6 cellular contexts compared by ENCODE assay signal in the genomic region with DNA sequence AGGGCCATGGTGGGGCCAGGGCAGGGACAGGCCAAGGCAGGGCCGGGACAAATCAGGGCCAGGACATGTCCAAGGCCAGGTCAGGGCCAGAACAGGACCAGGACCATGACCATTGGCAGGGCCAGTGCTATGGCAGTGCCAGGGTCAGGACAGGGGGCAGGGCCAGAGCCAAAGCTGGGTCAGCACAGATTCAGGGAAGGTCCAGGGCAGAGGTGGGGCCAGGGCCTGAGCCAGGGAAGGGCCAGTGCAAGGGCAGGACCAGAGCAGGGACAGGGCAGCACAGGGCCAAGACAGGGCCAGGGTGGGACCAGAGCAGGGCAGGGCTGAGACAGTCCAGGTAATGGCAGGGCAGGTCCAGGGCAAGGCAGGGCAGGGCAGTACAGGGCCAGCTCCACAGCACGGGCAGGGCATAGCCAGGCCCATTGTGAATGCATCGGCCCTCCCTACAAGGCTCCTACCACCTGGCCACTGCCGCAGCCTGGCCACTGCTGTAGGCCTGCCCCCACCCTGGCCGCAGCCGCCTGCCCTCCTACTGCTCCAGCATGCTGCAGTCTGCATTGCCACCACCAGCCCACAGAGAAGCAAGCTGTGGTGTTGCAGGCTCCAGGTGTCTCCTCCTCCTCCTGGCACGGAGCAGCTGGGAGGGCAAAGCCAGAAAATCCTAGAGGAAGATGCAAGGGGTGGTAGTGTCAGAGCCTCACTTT. TPM values are rescaled to one million over a fixed set of nuclear protein-coding genes. Genes with fewer than 3 reads are reported as not detected.
DNase-seq lines count a peak whose midpoint lies in the region; ATAC-seq, FAIRE-seq and TF ChIP-seq lines count a peak whose summit lies in the region.
"Not testable (repeated sequence)": the region's sequence is repeated elsewhere in the genome, so short reads cannot be mapped to it uniquely, and the experiment has no call there.

No MANE protein-coding gene starts in this region.

- H3K4me3 Mint-ChIP-seq in activated naive CD8-positive, alpha-beta T cell treated with anti-CD3 and anti-CD28 coated beads, Interleukin-2, amount 10 ng/mL, durations not matched to agents 7 days and 5 days = not testable (repeated sequence)

- WGBS in esophagus squamous epithelium, 2 donors = no CpG with 5 or more reads among the region's 7 CpGs
- 0% methylated on average over 1 of the region's 7 CpGs for WGBS in HepG2 (ENCODE audit: low lambda C conversion rate)
- WGBS in aorta, 2 donors = 84 to 97% methylated on average over 3 to 5 of the region's 7 CpGs

- ATAC-seq in activated naive CD8-positive, alpha-beta T cell treated with anti-CD3 and anti-CD28 coated beads, Interleukin-2, amount 10 ng/mL, durations not matched to agents 7 days and 5 days (ENCODE audit: low read depth) = not testable (repeated sequence)
- ATAC-seq in HepG2 (0 out of 3 replicates have a peak, but pooled peaks have one; percentile 3), sciatic nerve (peak; percentile 11), aorta (ENCODE audit: low FRiP score) (peak; percentile 41)

- not testable (repeated sequence) for TF ChIP-seq POLR2A in esophagus squamous epithelium (IDR thresholded peaks at IDR 0.05); HepG2 (IDR thresholded peaks at IDR 0.05; ENCODE audit: insufficient read depth in 1 of 2, low read depth in 2 of 2, low read length in 2 of 2)

- not testable (repeated sequence) for H3K27me3 ChIP-seq in esophagus squamous epithelium; HepG2 (ENCODE audit: control insufficient read depth in 1 of 2, insufficient read depth in 2 of 2, low read length in 2 of 2); aorta (ENCODE audit: control insufficient read depth in 1 of 2, insufficient read depth in 2 of 2, low read length in 1 of 2)

- H3K9me3 Mint-ChIP-seq in activated naive CD8-positive, alpha-beta T cell treated with anti-CD3 and anti-CD28 coated beads, Interleukin-2, amount 10 ng/mL, durations not matched to agents 7 days and 5 days = not testable (repeated sequence)

- CTCF ChIA-PET in HepG2 (lab: Yijun Ruan, JAX; ENCODE audit: low intra/inter-chr PET ratio, low total read pairs) = not testable (repeated sequence)

- H3K27ac Mint-ChIP-seq in activated naive CD8-positive, alpha-beta T cell treated with anti-CD3 and anti-CD28 coated beads, Interleukin-2, amount 10 ng/mL, durations not matched to agents 7 days and 5 days = peak overlapping the region; percentile 32

- BruUV-seq in HepG2 (replicated peaks; lab: Mats Ljungman, UMichigan) = not testable (repeated sequence)

- TF ChIP-seq RAD21 in HepG2 (CRISPR knock-in tag; IDR thresholded peaks at IDR 0.05) = not testable (repeated sequence)

- not testable (repeated sequence) for DNase-seq in activated naive CD8-positive, alpha-beta T cell treated with anti-CD3 and anti-CD28 coated beads, Interleukin-2, amount 10 ng/mL, durations not matched to agents 7 days and 5 days; esophagus squamous epithelium (lab: John Stamatoyannopoulos, UW); HepG2 (ENCODE audit: low spot score); sciatic nerve (ENCODE audit: low spot score); aorta
- DNase-seq in coronary artery (ENCODE audit: low spot score) = peak; percentile 59

- not testable (repeated sequence) for H3K36me3 ChIP-seq in esophagus squamous epithelium; HepG2 (replicated peaks in 1 of 2; ENCODE audit: control insufficient read depth in 1 of 2, insufficient read depth in 2 of 2, low read length in 2 of 2); aorta (ENCODE audit: control insufficient read depth in 1 of 2, insufficient read depth in 2 of 2, low read length in 1 of 2)

- H2AFZ ChIP-seq in HepG2 (ENCODE audit: low read length) = not testable (repeated sequence)

- not testable (repeated sequence) for H3K4me2 ChIP-seq in HepG2 (ENCODE audit: low read depth, low read length)

- H4K20me1 ChIP-seq in HepG2 (ENCODE audit: insufficient read depth, low read length) = not testable (repeated sequence)

- not testable (repeated sequence) for H3K9ac ChIP-seq in HepG2 (ENCODE audit: insufficient read depth, low read depth, low read length)

- H3K27me3 Mint-ChIP-seq in activated naive CD8-positive, alpha-beta T cell treated with anti-CD3 and anti-CD28 coated beads, Interleukin-2, amount 10 ng/mL, durations not matched to agents 7 days and 5 days = not testable (repeated sequence)

- H3K27ac ChIP-seq in coronary artery; HepG2 (ENCODE audit: extremely low read length, insufficient read depth, low read length); aorta (ENCODE audit: low read depth in 1 of 2, low read length in 2 of 2): not testable (repeated sequence)
- H3K27ac ChIP-seq in esophagus squamous epithelium = peak overlapping the region in 3 of 4 donors; percentile 78 to 86 (median 86)

- TF ChIP-seq EP300 in HepG2 (IDR thresholded peaks at IDR 0.05; ENCODE audit: low read depth in 2 of 2, low read length in 2 of 2); HepG2 (CRISPR knock-in tag; IDR thresholded peaks at IDR 0.05; ENCODE audit: borderline replicate concordance): not testable (repeated sequence)

- in situ Hi-C loops in HepG2 (cut with HindIII; ENCODE audit: extremely low pct_ligation_motif_present, low pct_unique_long_range_greater_than_20kb) = not testable (repeated sequence)

- POLR2A ChIA-PET in activated naive CD8-positive, alpha-beta T cell treated with anti-CD3 and anti-CD28 coated beads, Interleukin-2, amount 10 ng/mL, durations not matched to agents 7 days and 5 days (lab: Charles Lee); HepG2 (lab: Yijun Ruan, JAX): not testable (repeated sequence)

- intact Hi-C loops in esophagus squamous epithelium (cut with DNase I); HepG2 (cut with micrococcal nuclease; ENCODE audit: unreplicated experiment); sciatic nerve (cut with DNase I); aorta (cut with DNase I): not testable (repeated sequence)

- peaks cover 0 to 60% (median 0%) of the 10 kb centered on the region in 3 donors for H3K4me1 ChIP-seq in esophagus squamous epithelium
- H3K4me1 ChIP-seq in HepG2 (ENCODE audit: insufficient read depth, low read length); aorta (ENCODE audit: control insufficient read depth in 1 of 2, insufficient read depth in 2 of 2, low read length in 2 of 2): not testable (repeated sequence)

- TF ChIP-seq CTCF in coronary artery (IDR thresholded peaks at IDR 0.05); esophagus squamous epithelium (IDR thresholded peaks at IDR 0.05); HepG2 (CRISPR knock-in tag; IDR thresholded peaks at IDR 0.05): not testable (repeated sequence)

- H3K9me3 ChIP-seq in esophagus squamous epithelium; HepG2 (ENCODE audit: low read length); aorta (ENCODE audit: control insufficient read depth, low read length): not testable (repeated sequence)

- H3K4me1 Mint-ChIP-seq in activated naive CD8-positive, alpha-beta T cell treated with anti-CD3 and anti-CD28 coated beads, Interleukin-2, amount 10 ng/mL, durations not matched to agents 7 days and 5 days = not testable (repeated sequence)

- not testable (repeated sequence) for H3K4me3 ChIP-seq in coronary artery; esophagus squamous epithelium; HepG2 (replicated peaks in 1 of 3; ENCODE audit: insufficient read depth in 1 of 3, low read depth in 2 of 3, low read length in 3 of 3); aorta (ENCODE audit: low read length in 2 of 2)

- not testable (repeated sequence) for FAIRE-seq in HepG2 (lab: Jason Lieb, UNC)

- not testable (repeated sequence) for H3K79me2 ChIP-seq in HepG2 (ENCODE audit: insufficient read depth, low read length)

- H3K36me3 Mint-ChIP-seq in activated naive CD8-positive, alpha-beta T cell treated with anti-CD3 and anti-CD28 coated beads, Interleukin-2, amount 10 ng/mL, durations not matched to agents 7 days and 5 days = not testable (repeated sequence)

RNA-seq across cellular contexts. Expression of a gene that starts 41.9 kb away (rescaled TPM):
- 10 to 100 TPM; 21.7 to 22.7 TPM for total RNA-seq in activated naive CD8-positive, alpha-beta T cell treated with anti-CD3 and anti-CD28 coated beads, Interleukin-2, amount 10 ng/mL, durations not matched to agents 7 days and 5 days
- total RNA-seq in esophagus squamous epithelium (10 to 100 TPM in 1 of 4 donors, 1 to 10 TPM in 3; 3.6 to 15.4 (median 5.4) TPM), HepG2 (2016; rRNA removed; fragmentation: Illumina TruSeq; extraction: Trizol) (5.7 and 11.1 TPM in 2 replicates), sciatic nerve (13.7 TPM), aorta (1 to 10 TPM; 6.1 to 10.0 TPM)
- total RNA-seq in HepG2 (2016; cell fraction: cytosol; rRNA removed; fragmentation: Illumina TruSeq; extraction: Trizol; ENCODE audit: low read depth) = 2.6 and 3.1 TPM in 2 replicates
- total RNA-seq in HepG2 (2016; cell fraction: insoluble cytoplasmic fraction; rRNA removed; fragmentation: Illumina TruSeq; extraction: Trizol) = 6.4 and 11.8 TPM in 2 replicates
- total RNA-seq in HepG2 (2016; cell fraction: membrane; rRNA removed; fragmentation: Illumina TruSeq; extraction: Trizol) = 2.2 and 2.6 TPM in 2 replicates
- total RNA-seq in HepG2 (2016; cell fraction: nucleus; rRNA removed; fragmentation: Illumina TruSeq; extraction: Trizol) = 36.3 and 40.6 TPM in 2 replicates
- polyA plus RNA-seq in HepG2 (2011; rRNA removed) (3.4 and 7.3 TPM in 2 replicates), aorta (1 to 10 TPM; 2.6 to 3.6 TPM)
- 1.4 and 1.9 TPM in 2 replicates for polyA plus RNA-seq in HepG2 (2011; cell fraction: cytosol; rRNA removed)
- 7.3 and 9.7 TPM in 2 replicates for polyA plus RNA-seq in HepG2 (2011; cell fraction: nucleus; rRNA removed)
- polyA plus RNA-seq in HepG2 (2012) = 1.1 and 2.7 TPM in 2 replicates
- 0.36 and 0.75 TPM in 2 replicates for polyA plus RNA-seq in HepG2 (2016; cell fraction: cytosol; fragmentation: Illumina TruSeq; extraction: Trizol; ENCODE audit: low read depth)
- polyA plus RNA-seq in HepG2 (2016; cell fraction: insoluble cytoplasmic fraction; fragmentation: Illumina TruSeq; extraction: Trizol; ENCODE audit: low read depth) = 4.5 and 5.5 TPM in 2 replicates
- polyA plus RNA-seq in HepG2 (2016; cell fraction: membrane; fragmentation: Illumina TruSeq; extraction: Trizol; ENCODE audit: low read depth) = 0.85 and 1.1 TPM in 2 replicates
- polyA plus RNA-seq in HepG2 (2016; cell fraction: nucleus; fragmentation: Illumina TruSeq; extraction: Trizol; ENCODE audit: insufficient read depth, low read depth) = 31.5 and 33.6 TPM in 2 replicates
- polyA minus RNA-seq in HepG2 (2011; rRNA and poly(A)+ RNA removed; ENCODE audit: low replicate concordance) = 7.6 and 14.7 TPM in 2 replicates
- 2.1 and 2.2 TPM in 2 replicates for polyA minus RNA-seq in HepG2 (2011; cell fraction: cytosol; rRNA and poly(A)+ RNA removed)
- 25.5 and 35.4 TPM in 2 replicates for polyA minus RNA-seq in HepG2 (2011; cell fraction: nucleus; rRNA and poly(A)+ RNA removed)
